In the genomic region with DNA sequence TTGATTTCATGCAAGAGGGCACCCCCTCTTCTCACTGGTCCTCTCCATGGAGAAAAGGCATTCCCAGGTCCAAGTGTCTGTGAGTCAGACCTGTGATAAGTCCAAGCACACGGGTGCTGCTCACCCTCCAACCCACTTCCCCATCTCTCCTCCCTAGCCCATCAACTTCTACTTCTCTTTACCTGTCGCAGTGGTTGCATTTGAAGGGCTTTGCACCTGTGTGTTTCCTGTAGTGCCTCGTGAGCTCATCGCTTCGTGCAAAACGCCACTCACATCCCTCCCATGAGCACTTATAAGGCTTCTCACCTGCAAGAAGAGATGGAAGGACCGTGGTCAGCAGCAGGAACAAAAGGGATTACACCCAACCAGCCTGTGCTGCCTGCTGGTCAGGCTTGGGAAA, we compare ENCODE assay signal across 1 cellular context.
TF ChIP-seq lines count a peak whose summit lies in the region.

No MANE protein-coding gene starts in this region.

TF ChIP-seq in H1, 55 proteins besides CTCF, POLR2A, EP300 and RAD21:
- TF ChIP-seq ATF3 (IDR thresholded peaks at IDR 0.05; ENCODE audit: insufficient read depth, low read depth, low read length) (no peak), CBX8 (IDR thresholded peaks at IDR 0.05; ENCODE audit: borderline replicate concordance, low read depth, low read length) (no peak), CHD1 (IDR thresholded peaks at IDR 0.05; ENCODE audit: low read depth, low read length) (no peak), BRCA1 (IDR thresholded peaks at IDR 0.05; ENCODE audit: low read depth, low read length) (no peak), TBP (IDR thresholded peaks at IDR 0.05; ENCODE audit: low read depth, low read length) (no peak), TAF7 (optimal IDR thresholded peaks at IDR 0.05; ENCODE audit: borderline replicate concordance, low read depth, low read length) (no peak), RFX5 (IDR thresholded peaks at IDR 0.05; ENCODE audit: borderline replicate concordance, low read depth, low read length) (no peak), GTF2F1 (IDR thresholded peaks at IDR 0.05; ENCODE audit: borderline replicate concordance, low read depth, low read length) (no peak), SP4 (IDR thresholded peaks at IDR 0.05; ENCODE audit: low read length) (no peak), NANOG (IDR thresholded peaks at IDR 0.05; ENCODE audit: insufficient read depth, low read depth, low read length, poor library complexity, severe bottlenecking) (no peak), SIRT6 (IDR thresholded peaks at IDR 0.05; ENCODE audit: low read length) (no peak), ASH2L (IDR thresholded peaks at IDR 0.05; ENCODE audit: low read length) (no peak)
- TF ChIP-seq, protein P1, sequence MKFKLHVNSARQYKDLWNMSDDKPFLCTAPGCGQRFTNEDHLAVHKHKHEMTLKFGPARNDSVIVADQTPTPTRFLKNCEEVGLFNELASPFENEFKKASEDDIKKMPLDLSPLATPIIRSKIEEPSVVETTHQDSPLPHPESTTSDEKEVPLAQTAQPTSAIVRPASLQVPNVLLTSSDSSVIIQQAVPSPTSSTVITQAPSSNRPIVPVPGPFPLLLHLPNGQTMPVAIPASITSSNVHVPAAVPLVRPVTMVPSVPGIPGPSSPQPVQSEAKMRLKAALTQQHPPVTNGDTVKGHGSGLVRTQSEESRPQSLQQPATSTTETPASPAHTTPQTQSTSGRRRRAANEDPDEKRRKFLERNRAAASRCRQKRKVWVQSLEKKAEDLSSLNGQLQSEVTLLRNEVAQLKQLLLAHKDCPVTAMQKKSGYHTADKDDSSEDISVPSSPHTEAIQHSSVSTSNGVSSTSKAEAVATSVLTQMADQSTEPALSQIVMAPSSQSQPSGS (IDR thresholded peaks at IDR 0.05; ENCODE audit: low read length): no peak
